38 cellular contexts compared by ENCODE assay signal in genomic region chr14:98728024-98728423, GRCh38.
"Had no signal": no experiment of that assay in that cellular context is flagged by ENCODE, and none has a peak within 500 bp of the region (broad histone marks: within the 10 kb centered on the region; RNA-seq: fewer than 3 reads in every experiment).

No MANE protein-coding gene starts in this region.

- H3K36me3 ChIP-seq: adrenal gland, ascending aorta, brain microvascular endothelial cell, breast epithelium, cardiac muscle cell had no signal

- H3K27ac Mint-ChIP-seq: activated naive CD4-positive, alpha-beta T cell treated with anti-CD3 and anti-CD28 coated beads for 36 hours; activated naive CD4-positive, alpha-beta T cell treated with anti-CD3 and anti-CD28 coated beads, Interleukin-2, amount 10 ng/mL, durations not matched to agents 7 days and 5 days; activated naive CD4-positive, alpha-beta T cell treated with anti-CD3 and anti-CD28 coated beads, Interleukin-2, amount 50 U/mL, for 72 hours; activated naive CD8-positive, alpha-beta T cell; activated naive CD8-positive, alpha-beta T cell treated with anti-CD3 and anti-CD28 coated beads for 36 hours; activated naive CD8-positive, alpha-beta T cell treated with anti-CD3 and anti-CD28 coated beads, Interleukin-2, amount 10 ng/mL, durations not matched to agents 7 days and 5 days; activated naive CD8-positive, alpha-beta T cell treated with anti-CD3 and anti-CD28 coated beads, Interleukin-2, amount 50 U/mL, for 24 hours; activated T-cell treated with anti-CD3 and anti-CD28 coated beads, Interleukin-2, amount 50 U/mL, for 24 hours; activated T-cell treated with anti-CD3 and anti-CD28 coated beads, Interleukin-2, amount 50 U/mL, for 72 hours; activated T-helper 1 cell treated with anti-CD3 and anti-CD28 coated beads, Interleukin-12 subunit alpha, Interleukin-12 subunit beta, Interleukin-2, Interleukin-4 antibody, amounts not matched to agents 30 ng/mL and 10 ng/mL and 1 ng/mL, durations not matched to agents 14 hours and 24 hours and 36 hours; activated T-helper 17 cell treated with anti-CD3 and anti-CD28 coated beads, Interleukin-2, amount 50 U/mL, for 72 hours; activated T-helper 2 cell treated with anti-CD3 and anti-CD28 coated beads, Interferon-gamma antibody, Interleukin-2, Interleukin-4, amounts not matched to agents 10 μg/mL and 5 μg/mL and 100 μg/mL, durations not matched to agents 14 hours and 24 hours and 36 hours; brain had no signal

- H3K4me1 Mint-ChIP-seq: activated naive CD4-positive, alpha-beta T cell treated with anti-CD3 and anti-CD28 coated beads, Interleukin-2, amount 10 ng/mL, durations not matched to agents 7 days and 5 days; activated naive CD8-positive, alpha-beta T cell treated with anti-CD3 and anti-CD28 coated beads for 36 hours; activated naive CD8-positive, alpha-beta T cell treated with anti-CD3 and anti-CD28 coated beads, Interleukin-2, amount 10 ng/mL, durations not matched to agents 7 days and 5 days; activated naive CD8-positive, alpha-beta T cell treated with anti-CD3 and anti-CD28 coated beads, Interleukin-2, amount 50 U/mL, for 24 hours; activated T-helper 17 cell treated with anti-CD3 and anti-CD28 coated beads, Interleukin-2, amount 50 U/mL, for 72 hours; central memory CD8-positive, alpha-beta T cell had no signal

- ATAC-seq: activated naive CD4-positive, alpha-beta T cell treated with anti-CD3 and anti-CD28 coated beads, Interleukin-2, amount 50 U/mL, for 72 hours; activated naive CD8-positive, alpha-beta T cell treated with anti-CD3 and anti-CD28 coated beads, Interleukin-2, amount 50 U/mL, for 24 hours; activated T-cell treated with anti-CD3 and anti-CD28 coated beads, Interleukin-2, amount 50 U/mL, for 4 hours; activated T-cell treated with anti-CD3 and anti-CD28 coated beads, Interleukin-2, amount 50 U/mL, for 72 hours; activated T-helper 17 cell treated with anti-CD3 and anti-CD28 coated beads, Interleukin-2, amount 50 U/mL, for 72 hours; body of pancreas had no signal

- H3K9me3 ChIP-seq: adrenal gland, ascending aorta, body of pancreas, breast epithelium had no signal

- H3K27me3 ChIP-seq: ascending aorta, body of pancreas, brain microvascular endothelial cell, cardiac muscle cell had no signal

- DNase-seq: activated effector memory CD4-positive, alpha-beta T cell treated with anti-CD3 and anti-CD28 coated beads, Interleukin-2, amount 50 U/mL, for 16 hours; activated effector memory CD4-positive, alpha-beta T cell treated with Interleukin-2 at 50 U/mL for 16 hours; activated gamma-delta T cell; activated gamma-delta T cell treated with Interleukin-2 at 50 U/mL for 16 hours; activated naive CD4-positive, alpha-beta T cell; activated naive CD4-positive, alpha-beta T cell treated with anti-CD3 and anti-CD28 coated beads for 36 hours; activated naive CD4-positive, alpha-beta T cell treated with anti-CD3 and anti-CD28 coated beads, Interleukin-2, amount 10 ng/mL, durations not matched to agents 7 days and 5 days; activated naive CD4-positive, alpha-beta T cell treated with anti-CD3 and anti-CD28 coated beads, Interleukin-2, amount 50 U/mL, for 16 hours; activated naive CD4-positive, alpha-beta T cell treated with Interleukin-2 at 50 U/mL for 16 hours; activated naive CD8-positive, alpha-beta T cell treated with anti-CD3 and anti-CD28 coated beads for 36 hours; activated naive CD8-positive, alpha-beta T cell treated with anti-CD3 and anti-CD28 coated beads, Interleukin-2, amount 10 ng/mL, durations not matched to agents 7 days and 5 days; activated naive CD8-positive, alpha-beta T cell treated with anti-CD3 and anti-CD28 coated beads, Interleukin-2, amount 50 U/mL, for 24 hours; activated T-cell treated with anti-CD3 and anti-CD28 coated beads, Interleukin-2, amount 50 U/mL, for 1 hour; activated T-cell treated with anti-CD3 and anti-CD28 coated beads, Interleukin-2, amount 50 U/mL, for 24 hours; activated T-cell treated with anti-CD3 and anti-CD28 coated beads, Interleukin-2, amount 50 U/mL, for 4 hours; activated T-cell treated with anti-CD3 and anti-CD28 coated beads, Interleukin-2, amount 50 U/mL, for 48 hours; activated T-cell treated with anti-CD3 and anti-CD28 coated beads, Interleukin-2, amount 50 U/mL, for 72 hours; adrenal gland; amniotic stem cell; amygdala; anterior cingulate cortex; aorta; body of pancreas; brain microvascular endothelial cell; caudate nucleus; central memory CD4-positive, alpha-beta T cell; cerebellar nuclear complex had no signal

- H3K4me3 Mint-ChIP-seq: activated naive CD4-positive, alpha-beta T cell treated with anti-CD3 and anti-CD28 coated beads for 36 hours; activated naive CD4-positive, alpha-beta T cell treated with anti-CD3 and anti-CD28 coated beads, Interleukin-2, amount 10 ng/mL, durations not matched to agents 7 days and 5 days; activated naive CD4-positive, alpha-beta T cell treated with anti-CD3 and anti-CD28 coated beads, Interleukin-2, amount 50 U/mL, for 24 hours; activated naive CD8-positive, alpha-beta T cell; activated naive CD8-positive, alpha-beta T cell treated with anti-CD3 and anti-CD28 coated beads for 36 hours; activated naive CD8-positive, alpha-beta T cell treated with anti-CD3 and anti-CD28 coated beads, Interleukin-2, amount 10 ng/mL, durations not matched to agents 7 days and 5 days; activated naive CD8-positive, alpha-beta T cell treated with anti-CD3 and anti-CD28 coated beads, Interleukin-2, amount 50 U/mL, for 24 hours; activated T-cell treated with anti-CD3 and anti-CD28 coated beads, Interleukin-2, amount 50 U/mL, for 24 hours; activated T-cell treated with anti-CD3 and anti-CD28 coated beads, Interleukin-2, amount 50 U/mL, for 4 hours; activated T-cell treated with anti-CD3 and anti-CD28 coated beads, Interleukin-2, amount 50 U/mL, for 72 hours; activated T-helper 1 cell treated with anti-CD3 and anti-CD28 coated beads, Interleukin-12 subunit alpha, Interleukin-12 subunit beta, Interleukin-2, Interleukin-4 antibody, amounts not matched to agents 30 ng/mL and 10 ng/mL and 1 ng/mL, durations not matched to agents 14 hours and 24 hours and 36 hours; activated T-helper 17 cell treated with anti-CD3 and anti-CD28 coated beads, Interleukin-2, amount 50 U/mL, for 72 hours; brain; central memory CD8-positive, alpha-beta T cell had no signal

- H3K27me3 Mint-ChIP-seq: activated naive CD4-positive, alpha-beta T cell treated with anti-CD3 and anti-CD28 coated beads, Interleukin-2, amount 50 U/mL, for 24 hours; activated naive CD8-positive, alpha-beta T cell; activated naive CD8-positive, alpha-beta T cell treated with anti-CD3 and anti-CD28 coated beads for 36 hours; activated naive CD8-positive, alpha-beta T cell treated with anti-CD3 and anti-CD28 coated beads, Interleukin-2, amount 50 U/mL, for 24 hours; activated T-cell treated with anti-CD3 and anti-CD28 coated beads, Interleukin-2, amount 50 U/mL, for 24 hours; activated T-helper 17 cell treated with anti-CD3 and anti-CD28 coated beads, Interleukin-2, amount 50 U/mL, for 72 hours had no signal

- H3K27ac ChIP-seq: adrenal gland, ascending aorta, body of pancreas, brain microvascular endothelial cell, breast epithelium, cardiac muscle cell had no signal

- H3K4me3 ChIP-seq: adrenal gland, ascending aorta, body of pancreas, breast epithelium, cardiac muscle cell had no signal

- H3K36me3 Mint-ChIP-seq: activated naive CD4-positive, alpha-beta T cell treated with anti-CD3 and anti-CD28 coated beads, Interleukin-2, amount 10 ng/mL, durations not matched to agents 7 days and 5 days; activated naive CD4-positive, alpha-beta T cell treated with anti-CD3 and anti-CD28 coated beads, Interleukin-2, amount 50 U/mL, for 24 hours; activated naive CD4-positive, alpha-beta T cell treated with anti-CD3 and anti-CD28 coated beads, Interleukin-2, amount 50 U/mL, for 72 hours; activated naive CD8-positive, alpha-beta T cell; activated naive CD8-positive, alpha-beta T cell treated with anti-CD3 and anti-CD28 coated beads for 36 hours; activated naive CD8-positive, alpha-beta T cell treated with anti-CD3 and anti-CD28 coated beads, Interleukin-2, amount 10 ng/mL, durations not matched to agents 7 days and 5 days; brain had no signal

- H3K9me3 Mint-ChIP-seq: activated naive CD4-positive, alpha-beta T cell treated with anti-CD3 and anti-CD28 coated beads for 36 hours; activated naive CD4-positive, alpha-beta T cell treated with anti-CD3 and anti-CD28 coated beads, Interleukin-2, amount 10 ng/mL, durations not matched to agents 7 days and 5 days; activated naive CD4-positive, alpha-beta T cell treated with anti-CD3 and anti-CD28 coated beads, Interleukin-2, amount 50 U/mL, for 24 hours; activated naive CD8-positive, alpha-beta T cell treated with anti-CD3 and anti-CD28 coated beads for 36 hours; activated naive CD8-positive, alpha-beta T cell treated with anti-CD3 and anti-CD28 coated beads, Interleukin-2, amount 10 ng/mL, durations not matched to agents 7 days and 5 days; activated naive CD8-positive, alpha-beta T cell treated with anti-CD3 and anti-CD28 coated beads, Interleukin-2, amount 50 U/mL, for 24 hours; activated T-cell treated with anti-CD3 and anti-CD28 coated beads, Interleukin-2, amount 50 U/mL, for 24 hours; activated T-cell treated with anti-CD3 and anti-CD28 coated beads, Interleukin-2, amount 50 U/mL, for 4 hours; activated T-cell treated with anti-CD3 and anti-CD28 coated beads, Interleukin-2, amount 50 U/mL, for 72 hours; activated T-helper 1 cell treated with anti-CD3 and anti-CD28 coated beads, Interleukin-12 subunit alpha, Interleukin-12 subunit beta, Interleukin-2, Interleukin-4 antibody, amounts not matched to agents 30 ng/mL and 10 ng/mL and 1 ng/mL, durations not matched to agents 14 hours and 24 hours and 36 hours; activated T-helper 17 cell treated with anti-CD3 and anti-CD28 coated beads, Interleukin-2, amount 50 U/mL, for 72 hours; activated T-helper 2 cell treated with anti-CD3 and anti-CD28 coated beads, Interferon-gamma antibody, Interleukin-2, Interleukin-4, amounts not matched to agents 10 μg/mL and 5 μg/mL and 100 μg/mL, durations not matched to agents 14 hours and 24 hours and 36 hours; brain; central memory CD8-positive, alpha-beta T cell had no signal

- H3K4me1 ChIP-seq: adrenal gland, ascending aorta, body of pancreas, breast epithelium had no signal
